In the genomic region with DNA sequence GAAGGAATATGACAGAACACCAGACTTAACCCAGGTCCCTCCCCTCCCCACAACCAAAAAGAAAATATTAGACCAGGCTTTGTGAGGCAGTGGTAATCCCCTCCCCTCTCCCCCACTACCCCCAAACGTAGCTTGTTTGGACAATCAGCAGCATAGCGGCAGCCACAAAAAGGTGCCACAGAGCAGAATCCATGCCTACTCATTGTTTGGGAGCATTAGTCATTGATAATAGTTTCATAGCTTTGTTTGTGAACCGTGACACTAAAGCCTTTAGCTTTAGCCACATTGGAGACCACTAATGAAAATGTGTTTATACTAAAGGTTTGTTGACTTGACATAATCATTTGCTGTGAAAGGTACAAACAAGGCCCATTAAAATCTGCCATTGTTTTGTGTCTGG, we compare ENCODE assay signal across 1 cellular context.
TF ChIP-seq lines count a peak whose summit lies in the region.

No MANE protein-coding gene starts in this region.

TF ChIP-seq in GM12878, 131 proteins besides CTCF, POLR2A, EP300 and RAD21 (continued from another document):
- TF ChIP-seq HDGF (IDR thresholded peaks at IDR 0.05) (no peak), SUZ12 (IDR thresholded peaks at IDR 0.05; ENCODE audit: unreplicated experiment) (no peak), E2F8 (IDR thresholded peaks at IDR 0.05; ENCODE audit: low read depth, partially characterized antibody) (no peak), RELB (IDR thresholded peaks at IDR 0.05; ENCODE audit: low read depth) (peak; percentile 20; the same call in 1 of the 2 replicates), POU2F2 (IDR thresholded peaks at IDR 0.05; ENCODE audit: borderline replicate concordance, low read depth, low read length) (no peak), IKZF2 (IDR thresholded peaks at IDR 0.05) (peak in 1 of 2 experiments; percentile 21; a peak in 1 of 4 replicates), MYC (IDR thresholded peaks at IDR 0.05; ENCODE audit: insufficient read depth, insufficient read length, insufficient replicate concordance, low read length, severe bottlenecking) (no peak), ATF7 (IDR thresholded peaks at IDR 0.05; ENCODE audit: low read depth) (peak; percentile 29; the same call in 1 of the 2 replicates), BMI1 (IDR thresholded peaks at IDR 0.05; ENCODE audit: borderline replicate concordance) (no peak), ETV6 (conservative IDR thresholded peaks at IDR 0.05 in 1 of 2, IDR thresholded peaks at IDR 0.05 in 1 of 2; ENCODE audit: borderline replicate concordance in 1 of 2, low read depth in 1 of 2) (no peak)
- TF ChIP-seq, protein P1, sequence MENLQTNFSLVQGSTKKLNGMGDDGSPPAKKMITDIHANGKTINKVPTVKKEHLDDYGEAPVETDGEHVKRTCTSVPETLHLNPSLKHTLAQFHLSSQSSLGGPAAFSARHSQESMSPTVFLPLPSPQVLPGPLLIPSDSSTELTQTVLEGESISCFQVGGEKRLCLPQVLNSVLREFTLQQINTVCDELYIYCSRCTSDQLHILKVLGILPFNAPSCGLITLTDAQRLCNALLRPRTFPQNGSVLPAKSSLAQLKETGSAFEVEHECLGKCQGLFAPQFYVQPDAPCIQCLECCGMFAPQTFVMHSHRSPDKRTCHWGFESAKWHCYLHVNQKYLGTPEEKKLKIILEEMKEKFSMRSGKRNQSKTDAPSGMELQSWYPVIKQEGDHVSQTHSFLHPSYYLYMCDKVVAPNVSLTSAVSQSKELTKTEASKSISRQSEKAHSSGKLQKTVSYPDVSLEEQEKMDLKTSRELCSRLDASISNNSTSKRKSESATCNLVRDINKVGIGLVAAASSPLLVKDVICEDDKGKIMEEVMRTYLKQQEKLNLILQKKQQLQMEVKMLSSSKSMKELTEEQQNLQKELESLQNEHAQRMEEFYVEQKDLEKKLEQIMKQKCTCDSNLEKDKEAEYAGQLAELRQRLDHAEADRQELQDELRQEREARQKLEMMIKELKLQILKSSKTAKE (IDR thresholded peaks at IDR 0.05; ENCODE audit: low read depth, poor library complexity, severe bottlenecking) = no peak
- TF ChIP-seq, protein P2, sequence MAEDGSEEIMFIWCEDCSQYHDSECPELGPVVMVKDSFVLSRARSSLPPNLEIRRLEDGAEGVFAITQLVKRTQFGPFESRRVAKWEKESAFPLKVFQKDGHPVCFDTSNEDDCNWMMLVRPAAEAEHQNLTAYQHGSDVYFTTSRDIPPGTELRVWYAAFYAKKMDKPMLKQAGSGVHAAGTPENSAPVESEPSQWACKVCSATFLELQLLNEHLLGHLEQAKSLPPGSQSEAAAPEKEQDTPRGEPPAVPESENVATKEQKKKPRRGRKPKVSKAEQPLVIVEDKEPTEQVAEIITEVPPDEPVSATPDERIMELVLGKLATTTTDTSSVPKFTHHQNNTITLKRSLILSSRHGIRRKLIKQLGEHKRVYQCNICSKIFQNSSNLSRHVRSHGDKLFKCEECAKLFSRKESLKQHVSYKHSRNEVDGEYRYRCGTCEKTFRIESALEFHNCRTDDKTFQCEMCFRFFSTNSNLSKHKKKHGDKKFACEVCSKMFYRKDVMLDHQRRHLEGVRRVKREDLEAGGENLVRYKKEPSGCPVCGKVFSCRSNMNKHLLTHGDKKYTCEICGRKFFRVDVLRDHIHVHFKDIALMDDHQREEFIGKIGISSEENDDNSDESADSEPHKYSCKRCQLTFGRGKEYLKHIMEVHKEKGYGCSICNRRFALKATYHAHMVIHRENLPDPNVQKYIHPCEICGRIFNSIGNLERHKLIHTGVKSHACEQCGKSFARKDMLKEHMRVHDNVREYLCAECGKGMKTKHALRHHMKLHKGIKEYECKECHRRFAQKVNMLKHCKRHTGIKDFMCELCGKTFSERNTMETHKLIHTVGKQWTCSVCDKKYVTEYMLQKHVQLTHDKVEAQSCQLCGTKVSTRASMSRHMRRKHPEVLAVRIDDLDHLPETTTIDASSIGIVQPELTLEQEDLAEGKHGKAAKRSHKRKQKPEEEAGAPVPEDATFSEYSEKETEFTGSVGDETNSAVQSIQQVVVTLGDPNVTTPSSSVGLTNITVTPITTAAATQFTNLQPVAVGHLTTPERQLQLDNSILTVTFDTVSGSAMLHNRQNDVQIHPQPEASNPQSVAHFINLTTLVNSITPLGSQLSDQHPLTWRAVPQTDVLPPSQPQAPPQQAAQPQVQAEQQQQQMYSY (CRISPR knock-in tag; IDR thresholded peaks at IDR 0.05) = no peak
